23 cellular contexts compared by ENCODE assay signal in the genomic region with DNA sequence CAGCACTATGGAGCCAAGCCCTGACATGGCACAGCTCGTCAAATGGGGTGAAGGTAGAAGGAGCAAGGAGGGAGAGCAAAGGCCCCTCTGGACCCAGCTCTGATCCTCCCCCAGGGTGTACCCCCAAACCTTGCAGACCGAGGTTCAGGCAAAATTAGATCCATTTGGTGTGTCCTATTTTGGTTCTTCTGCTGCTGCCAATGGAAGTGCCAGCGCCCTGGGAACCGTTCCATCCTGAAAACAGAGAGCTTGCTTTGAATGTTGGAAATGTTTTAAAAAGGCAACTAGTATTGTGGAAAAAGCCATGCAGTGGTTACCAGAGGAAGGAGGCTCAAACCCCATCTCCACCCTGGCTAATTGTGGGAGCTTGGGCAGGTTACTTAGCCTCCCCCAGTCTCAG.
DNase-seq lines count a peak whose midpoint lies in the region; ATAC-seq and TF ChIP-seq lines count a peak whose summit lies in the region.
"Had no signal": no experiment of that assay in that cellular context is flagged by ENCODE, and none has a peak within 500 bp of the region (broad histone marks: within the 10 kb centered on the region; RNA-seq: fewer than 3 reads in every experiment).

No MANE protein-coding gene starts in this region.

- H3K79me2 ChIP-seq in GM23248 (ENCODE audit: insufficient read depth) = no peaks in the 10 kb centered on the region
- H3K79me2 ChIP-seq in smooth muscle cell (ENCODE audit: low read depth) = no peaks in the 10 kb centered on the region

- H3K4me3 ChIP-seq in GM23248 (no peak overlapping the region), smooth muscle cell (no peak overlapping the region), vagina (no peak overlapping the region)
- H3K4me3 ChIP-seq: coronary artery, transverse colon had no signal

- H3K9me2 ChIP-seq in GM23248 (ENCODE audit: insufficient read depth) = no peaks in the 10 kb centered on the region

- H3K9ac ChIP-seq in GM23248 (no peak overlapping the region), smooth muscle cell (ENCODE audit: low read depth) (no peak overlapping the region)

- in situ Hi-C loops in GM23248 (cut with MboI) = no loop called here

- intact Hi-C loops in vagina (cut with DNase I) = no loop called here

- H3F3A ChIP-seq in GM23248 (ENCODE audit: insufficient read depth) (peaks cover 3% of the 10 kb centered on the region; the same call in 1 of the 2 replicates), smooth muscle cell (ENCODE audit: low read depth) (no peaks in the 10 kb centered on the region)

- WGBS in GM23248 (ENCODE audit: low coverage in 1 of 2, low lambda C conversion rate in 2 of 2, missing lambda C conversion rate in 2 of 2), 2 experiments = 37 to 40% methylated on average over 4 of the region's 4 CpGs
- WGBS in smooth muscle cell (ENCODE audit: low lambda C conversion rate) = 98% methylated on average over 4 of the region's 4 CpGs

- TF ChIP-seq CTCF in smooth muscle cell (IDR thresholded peaks at IDR 0.05; ENCODE audit: borderline replicate concordance, insufficient read depth, poor library complexity, severe bottlenecking) (no peak), vagina (IDR thresholded peaks at IDR 0.05) (no peak)

- no peak for ATAC-seq in GM19035 (IDR thresholded peaks at IDR 0.05; ENCODE audit: unreplicated experiment)
- ATAC-seq: left lobe of liver had no signal

- DNase-seq in GM23248 (no peak), astrocyte of the hippocampus (ENCODE audit: low read depth, low spot score) (peak; percentile 11), hippocampal formation (lab: John Stamatoyannopoulos, UW) (peak; percentile 9 to 63), smooth muscle cell (lab: John Stamatoyannopoulos, UW; ENCODE audit: unreplicated experiment) (no peak), vagina (ENCODE audit: extremely low spot score in 2 of 2) (no peak), HUDEP-2 (lab: John Stamatoyannopoulos, UW; ENCODE audit: unreplicated experiment in 76 of 76) (no peak)
- no peak for DNase-seq in activated CD4-positive, CD25-positive, alpha-beta regulatory T cell treated with anti-CD3 and anti-CD28 coated beads, Interleukin-2, amount 50 U/mL, for 72 hours
- DNase-seq: activated CD8-positive, alpha-beta memory T cell treated with anti-CD3 and anti-CD28 coated beads, Interleukin-2, amount 50 U/mL, for 4 hours; activated effector memory CD4-positive, alpha-beta T cell treated with Interleukin-2 at 50 U/mL for 16 hours; activated naive CD8-positive, alpha-beta T cell treated with anti-CD3 and anti-CD28 coated beads, Interleukin-2, amount 10 ng/mL, durations not matched to agents 7 days and 5 days; DND-41; immature natural killer cell; KBM-7; MM.1S; naive B cell; NCI-H1417 treated with DMSO at 0.1 percent for 48 hours; NCI-H2081 treated with DMSO at 0.1 percent for 48 hours; transverse colon had no signal

- H3K36me3 ChIP-seq in GM23248 (ENCODE audit: low read depth) (no peaks in the 10 kb centered on the region), smooth muscle cell (ENCODE audit: low read depth) (no peaks in the 10 kb centered on the region), vagina (no peaks in the 10 kb centered on the region)
- H3K36me3 ChIP-seq: transverse colon had no signal

- H3K4me1 ChIP-seq in GM23248 (ENCODE audit: insufficient read depth) (peaks cover 8% of the 10 kb centered on the region), smooth muscle cell (ENCODE audit: low read depth) (peaks cover 2% of the 10 kb centered on the region), vagina (peaks cover 14% of the 10 kb centered on the region)
- H3K4me1 ChIP-seq: foreskin keratinocyte, transverse colon had no signal

- no peak overlapping the region for H2AFZ ChIP-seq in GM23248
- no peak overlapping the region for H2AFZ ChIP-seq in smooth muscle cell (ENCODE audit: low read depth)

- H3K27ac ChIP-seq in GM23248 (no peak overlapping the region), smooth muscle cell (ENCODE audit: low read depth) (peak overlapping the region; percentile 41), vagina (no peak overlapping the region)
- H3K27ac ChIP-seq: C4-2B, coronary artery, foreskin keratinocyte, transverse colon had no signal

- H3K27me3 ChIP-seq in GM23248 (replicated peaks; ENCODE audit: insufficient read depth) (no peaks in the 10 kb centered on the region), smooth muscle cell (ENCODE audit: low read depth) (no peaks in the 10 kb centered on the region), vagina (no peaks in the 10 kb centered on the region)
- H3K27me3 ChIP-seq: foreskin keratinocyte, transverse colon had no signal

- H4K20me1 ChIP-seq in GM23248 (ENCODE audit: insufficient read depth) (no peaks in the 10 kb centered on the region), smooth muscle cell (ENCODE audit: low read depth) (no peaks in the 10 kb centered on the region)

- H3K4me2 ChIP-seq in GM23248 (ENCODE audit: unreplicated experiment) (peak overlapping the region; percentile 45), smooth muscle cell (peak overlapping the region; percentile 25)

- TF ChIP-seq POLR2A in vagina (IDR thresholded peaks at IDR 0.05) = no peak

- no peaks in the 10 kb centered on the region for H3K9me3 ChIP-seq in GM23248 (ENCODE audit: low read depth)
- no peaks in the 10 kb centered on the region for H3K9me3 ChIP-seq in smooth muscle cell (replicated peaks; ENCODE audit: low read depth)
- no peaks in the 10 kb centered on the region for H3K9me3 ChIP-seq in vagina
- H3K9me3 ChIP-seq: transverse colon had no signal

Comparison
In these comparisons a context has a peak if more than half of its experiments do, and no peak if none do; other contexts are left out.
1. DNase-seq: peak in astrocyte of the hippocampus (single experiment) and hippocampal formation (2 of 2); none in GM23248 (single experiment), smooth muscle cell (single experiment), activated CD4-positive, CD25-positive, alpha-beta regulatory T cell treated with anti-CD3 and anti-CD28 coated beads, Interleukin-2, amount 50 U/mL, for 72 hours (single experiment), vagina (0 of 2) and HUDEP-2 (0 of 76).